ENCODE assay signal across 13 cellular contexts in the genomic region with DNA sequence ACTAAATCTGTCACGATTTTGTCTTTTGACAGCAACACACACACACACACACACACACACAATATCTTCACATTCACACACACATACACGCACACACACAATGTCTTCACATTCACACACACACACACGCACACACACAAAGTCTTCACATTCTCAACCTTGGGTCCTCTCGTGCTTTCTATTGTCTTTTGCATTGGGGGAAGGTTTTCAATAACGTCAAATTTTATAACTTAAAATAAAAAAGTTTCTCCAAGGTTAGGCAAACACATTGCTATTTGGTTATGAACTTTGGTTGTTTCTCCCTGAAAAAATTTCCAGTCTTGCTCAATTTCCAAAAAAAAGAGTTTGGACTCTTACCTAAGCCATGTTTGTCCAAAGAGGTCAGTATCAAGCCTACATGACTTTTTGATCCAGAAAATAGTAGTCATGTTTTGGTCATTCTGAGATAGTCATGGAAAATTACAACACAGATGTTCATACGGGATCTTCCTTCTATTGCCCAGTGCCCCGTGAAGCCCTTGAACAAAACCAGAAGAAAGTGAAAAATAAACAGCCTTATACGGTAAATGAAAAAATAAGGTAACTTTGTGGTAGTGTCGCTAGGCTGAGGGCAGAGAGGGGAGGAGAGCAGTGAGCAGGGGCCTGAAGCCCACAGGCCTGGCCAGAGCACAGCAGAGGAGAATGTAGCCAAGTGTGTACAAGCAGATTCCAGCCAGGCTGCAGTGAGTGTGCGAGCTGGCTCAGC.
DNase-seq lines count a peak whose midpoint lies in the region; ATAC-seq and TF ChIP-seq lines count a peak whose summit lies in the region.
"Had no signal": no experiment of that assay in that cellular context is flagged by ENCODE, and none has a peak within 500 bp of the region (broad histone marks: within the 10 kb centered on the region; RNA-seq: fewer than 3 reads in every experiment).

No MANE protein-coding gene starts in this region.

- H3K4me3 Mint-ChIP-seq in endothelial cell (ENCODE audit: unreplicated experiment): no peak overlapping the region
- H3K4me3 Mint-ChIP-seq: type B pancreatic cell had no signal

- no peaks in the 10 kb centered on the region for H3K36me3 Mint-ChIP-seq in endothelial cell (ENCODE audit: low read depth, unreplicated experiment)
- H3K36me3 Mint-ChIP-seq: type B pancreatic cell had no signal

- H3K4me1 Mint-ChIP-seq in endothelial cell (ENCODE audit: unreplicated experiment): peaks cover 4% of the 10 kb centered on the region

- peak overlapping the region; percentile 68 for H3K27ac ChIP-seq in adipose tissue (ENCODE audit: low read depth, low read length)
- peak overlapping the region; percentile 13 to 81 (median 48) for H3K27ac ChIP-seq in heart right ventricle

- H3K36me3 ChIP-seq in heart right ventricle: no peaks in the 10 kb centered on the region
- H3K36me3 ChIP-seq in HAP-1 (replicated peaks): no peaks in the 10 kb centered on the region

- H3K4me1 ChIP-seq in heart right ventricle: peaks cover 4 to 34% (median 13%) of the 10 kb centered on the region in 9 donors
- H3K4me1 ChIP-seq in HAP-1: no peaks in the 10 kb centered on the region

- peak; percentile 78 for DNase-seq in AG08395 (ENCODE audit: low spot score)
- DNase-seq in heart right ventricle: peak in 1 of 2 donors; percentile 43
- no peak for DNase-seq in sciatic nerve (ENCODE audit: low spot score)
- no peak for DNase-seq in NCI-H748 (lab: John Stamatoyannopoulos, UW; ENCODE audit: unreplicated experiment)
- DNase-seq in HAP-1 (ENCODE audit: low spot score in 2 of 2): no peak
- no peak for DNase-seq in endothelial cell (ENCODE audit: low spot score)
- DNase-seq: activated CD4-positive, CD25-positive, alpha-beta regulatory T cell; effector CD8-positive, alpha-beta T cell; NCI-H1930 had no signal

- 62 to 82% (median 63%) methylated on average over 10 of the region's 10 CpGs for WGBS in adipose tissue, 3 donors
- WGBS in heart right ventricle, 2 donors: 78 to 86% methylated on average over 10 of the region's 10 CpGs

- H3K27me3 ChIP-seq in heart right ventricle: no peaks in the 10 kb centered on the region
- H3K27me3 ChIP-seq in HAP-1 (ENCODE audit: low read depth): no peaks in the 10 kb centered on the region

- no peak overlapping the region for H3K4me3 ChIP-seq in heart right ventricle
- no peak overlapping the region for H3K4me3 ChIP-seq in HAP-1
- H3K4me3 ChIP-seq: K562 had no signal

- peak; percentile 31 to 92 (median 64) for ATAC-seq in heart right ventricle
- ATAC-seq in sciatic nerve: peak; percentile 95
- ATAC-seq in GM21390 (IDR thresholded peaks at IDR 0.05; ENCODE audit: unreplicated experiment): no peak
- ATAC-seq: K562 had no signal

- no peak overlapping the region for H3K27ac Mint-ChIP-seq in endothelial cell (ENCODE audit: unreplicated experiment)
- H3K27ac Mint-ChIP-seq: type B pancreatic cell had no signal

- H3K9me3 Mint-ChIP-seq in endothelial cell (ENCODE audit: unreplicated experiment): no peaks in the 10 kb centered on the region

- intact Hi-C loops in heart right ventricle (cut with DNase I): loop anchor here in 2 of 10 donors (10.0 kb wide), 3 partner anchors 86 to 536 kb away; no protein-coding TSS in a partner anchor
- intact Hi-C loops in sciatic nerve (cut with DNase I): no loop called here

- H3K9me3 ChIP-seq in heart right ventricle: no peaks in the 10 kb centered on the region
- H3K9me3 ChIP-seq in HAP-1: no peaks in the 10 kb centered on the region

- H3K27me3 Mint-ChIP-seq in endothelial cell (ENCODE audit: unreplicated experiment): no peaks in the 10 kb centered on the region
- H3K27me3 Mint-ChIP-seq: type B pancreatic cell had no signal

- in situ Hi-C loops in HAP-1 (cut with MboI; ENCODE audit: low sequenced_read_pairs): no loop called here

- no peak for TF ChIP-seq CTCF in heart right ventricle (IDR thresholded peaks at IDR 0.05)
- no peak for TF ChIP-seq CTCF in endothelial cell (IDR thresholded peaks at IDR 0.05; ENCODE audit: unreplicated experiment)
